In genomic region chr10:102615361-102615760, GRCh38 we compare ENCODE assay signal across 8 cellular contexts. TPM values are rescaled to one million over a fixed set of nuclear protein-coding genes. Genes with fewer than 3 reads are reported as not detected.
DNase-seq lines count a peak whose midpoint lies in the region; ATAC-seq and TF ChIP-seq lines count a peak whose summit lies in the region.

No MANE protein-coding gene starts in this region.

- peak overlapping the region; percentile 73; the same call in 1 of the 2 replicates for H3K27ac Mint-ChIP-seq in GM23338
- no peak overlapping the region for H3K27ac Mint-ChIP-seq in activated naive CD4-positive, alpha-beta T cell treated with anti-CD3 and anti-CD28 coated beads, Interleukin-2, amount 10 ng/mL, durations not matched to agents 7 days and 5 days

- H3K27me3 ChIP-seq in AG04450 (ENCODE audit: control insufficient read depth, insufficient read depth, low read length) (no peaks in the 10 kb centered on the region), GM23338 (ENCODE audit: insufficient read depth) (no peaks in the 10 kb centered on the region)

- H3K9me2 ChIP-seq in GM23338 (ENCODE audit: insufficient read depth) = no peaks in the 10 kb centered on the region

- H4K20me1 ChIP-seq in GM23338 (replicated peaks; ENCODE audit: insufficient read depth) = no peaks in the 10 kb centered on the region

- H3K4me3 Mint-ChIP-seq in GM23338 = no peak overlapping the region; the same call in 2 of the 3 replicates
- no peak overlapping the region for H3K4me3 Mint-ChIP-seq in activated naive CD4-positive, alpha-beta T cell treated with anti-CD3 and anti-CD28 coated beads, Interleukin-2, amount 10 ng/mL, durations not matched to agents 7 days and 5 days

- peaks cover 7% of the 10 kb centered on the region for H3K27me3 Mint-ChIP-seq in GM23338 (ENCODE audit: insufficient read depth, low read depth, poor library complexity)
- no peaks in the 10 kb centered on the region for H3K27me3 Mint-ChIP-seq in activated naive CD4-positive, alpha-beta T cell treated with anti-CD3 and anti-CD28 coated beads, Interleukin-2, amount 10 ng/mL, durations not matched to agents 7 days and 5 days

- H3K9me3 Mint-ChIP-seq in GM23338 = no peaks in the 10 kb centered on the region
- H3K9me3 Mint-ChIP-seq in activated naive CD4-positive, alpha-beta T cell treated with anti-CD3 and anti-CD28 coated beads, Interleukin-2, amount 10 ng/mL, durations not matched to agents 7 days and 5 days = no peaks in the 10 kb centered on the region

- no peaks in the 10 kb centered on the region; the same call in 2 of the 3 replicates for H3K36me3 Mint-ChIP-seq in GM23338 (ENCODE audit: low read depth)
- peaks cover 17% of the 10 kb centered on the region for H3K36me3 Mint-ChIP-seq in activated naive CD4-positive, alpha-beta T cell treated with anti-CD3 and anti-CD28 coated beads, Interleukin-2, amount 10 ng/mL, durations not matched to agents 7 days and 5 days

- H3K4me2 ChIP-seq in GM23338 = 0 out of 2 replicates have a peak overlapping the region, but pooled peaks have one; percentile 55

- no peaks in the 10 kb centered on the region for H3K79me2 ChIP-seq in GM23338 (replicated peaks; ENCODE audit: insufficient read depth)

- H3F3A ChIP-seq in GM23338 (replicated peaks; ENCODE audit: low read depth) = no peaks in the 10 kb centered on the region

- no peak overlapping the region for H3K27ac ChIP-seq in AG04450 (ENCODE audit: low read depth, low read length)
- H3K27ac ChIP-seq in GM23338 (ENCODE audit: low read depth) = no peak overlapping the region; the same call in 1 of the 2 replicates

- CTCF ChIA-PET in AG04450 (lab: Charles Lee) = no interaction called here
- CTCF ChIA-PET in activated naive CD4-positive, alpha-beta T cell treated with anti-CD3 and anti-CD28 coated beads, Interleukin-2, amount 10 ng/mL, durations not matched to agents 7 days and 5 days (lab: Charles Lee) = interaction anchor here (1.2 to 1.4 kb wide), 3 partner anchors 13 to 18 kb away, joined by 3 read pairs; no protein-coding TSS in a partner anchor

- H3K36me3 ChIP-seq in GM23338 (ENCODE audit: insufficient read depth) = no peaks in the 10 kb centered on the region

- no peak overlapping the region for H2AFZ ChIP-seq in GM23338

- no peaks in the 10 kb centered on the region for H3K9me3 ChIP-seq in AG04450 (ENCODE audit: control insufficient read depth, insufficient read depth, low read length)

- no peak overlapping the region for H3K4me3 ChIP-seq in AG04450 (ENCODE audit: low read depth, low read length)
- no peak overlapping the region for H3K4me3 ChIP-seq in GM23338

- peaks cover 28% of the 10 kb centered on the region for H3K4me1 Mint-ChIP-seq in GM23338
- H3K4me1 Mint-ChIP-seq in activated naive CD4-positive, alpha-beta T cell treated with anti-CD3 and anti-CD28 coated beads, Interleukin-2, amount 10 ng/mL, durations not matched to agents 7 days and 5 days = peaks cover 32% of the 10 kb centered on the region

- peak; percentile 87 for ATAC-seq in GM23338
- no peak for ATAC-seq in HG02610 (IDR thresholded peaks at IDR 0.05; ENCODE audit: unreplicated experiment)

- peak; percentile 38 for TF ChIP-seq CTCF in AG04450 (IDR thresholded peaks at IDR 0.05; ENCODE audit: low read depth, low read length)
- peak; percentile 66 to 87 for TF ChIP-seq CTCF in GM23338 (conservative IDR thresholded peaks at IDR 0.05; ENCODE audit: low read depth in 2 of 2)

- DNase-seq in AG04450 (ENCODE audit: low read depth, low spot score) (no peak), GM23338 (ENCODE audit: low spot score) (peak; percentile 80), left kidney (ENCODE audit: low read depth, low spot score) (peak; percentile 49), GM03348 (ENCODE audit: low spot score) (no peak), COLO829 (ENCODE audit: low spot score) (no peak)
- peak; percentile 38 for DNase-seq in activated naive CD4-positive, alpha-beta T cell treated with anti-CD3 and anti-CD28 coated beads, Interleukin-2, amount 10 ng/mL, durations not matched to agents 7 days and 5 days
- DNase-seq in activated effector memory CD4-positive, alpha-beta T cell treated with Interleukin-2 at 50 U/mL for 16 hours = no peak

- H3K4me1 ChIP-seq in GM23338 (ENCODE audit: insufficient read depth) = peaks cover 3% of the 10 kb centered on the region; the same call in 1 of the 2 replicates

- POLR2A ChIA-PET in AG04450 (lab: Yijun Ruan, JAX) = interaction anchor here (0.7 kb wide), 1 partner anchor 10 kb away, joined by 4 read pairs; no protein-coding TSS in a partner anchor

TF ChIP-seq in GM23338, 12 proteins besides CTCF, POLR2A, EP300 and RAD21 (continues in another document):
- TF ChIP-seq ZNF331 (CRISPR knock-in tag; IDR thresholded peaks at IDR 0.05; ENCODE audit: low read depth) (no peak), EZH2phosphoT487 (IDR thresholded peaks at IDR 0.05; ENCODE audit: unreplicated experiment) (no peak), ZNF114 (CRISPR knock-in tag; IDR thresholded peaks at IDR 0.05) (no peak), EZH2 (IDR thresholded peaks at IDR 0.05; ENCODE audit: low read depth, unreplicated experiment) (no peak), ZNF462 (CRISPR knock-in tag; IDR thresholded peaks at IDR 0.05) (no peak), NANOG (IDR thresholded peaks at IDR 0.05; ENCODE audit: borderline replicate concordance) (no peak), ETS1 (IDR thresholded peaks at IDR 0.05) (no peak), JUNB (IDR thresholded peaks at IDR 0.05; ENCODE audit: unreplicated experiment) (no peak), CREB1 (CRISPR knock-in tag; IDR thresholded peaks at IDR 0.05; ENCODE audit: low read depth) (no peak)

RNA-seq across cellular contexts. Expression of gene TRIM8, which starts 28.9 kb away (rescaled TPM):
- polyA plus RNA-seq in AG04450 (2011; rRNA removed) (66.8 and 80.9 TPM in 2 replicates), GM23338 (2016; fragmentation: Nextera tagmentation; extraction: Ambion mirVana) (15.1 and 20.2 TPM in 2 replicates)
- 52.9 and 60.1 TPM in 2 replicates for polyA minus RNA-seq in AG04450 (2011; rRNA and poly(A)+ RNA removed)
- total RNA-seq in GM23338 (2014; rRNA removed; shearing (Covaris generic)) = 33.4 and 36.7 TPM in 2 replicates

Comparison
In these comparisons a context has a peak if more than half of its experiments do, and no peak if none do; other contexts are left out.
1. DNase-seq: peak in GM23338 (single experiment), activated naive CD4-positive, alpha-beta T cell treated with anti-CD3 and anti-CD28 coated beads, Interleukin-2, amount 10 ng/mL, durations not matched to agents 7 days and 5 days (single experiment) and left kidney (single experiment); none in AG04450 (single experiment), GM03348 (single experiment), COLO829 (single experiment) and activated effector memory CD4-positive, alpha-beta T cell treated with Interleukin-2 at 50 U/mL for 16 hours (single experiment).